Comparison of ENCODE assay signal across 19 cellular contexts in genomic region chr22:17396531-17396930, GRCh38. TPM values are rescaled to one million over a fixed set of nuclear protein-coding genes. Genes with fewer than 3 reads are reported as not detected.
"Had no signal": no experiment of that assay in that cellular context is flagged by ENCODE, and none has a peak within 500 bp of the region (broad histone marks: within the 10 kb centered on the region; RNA-seq: fewer than 3 reads in every experiment).

No MANE protein-coding gene starts in this region.

- H3K36me3 Mint-ChIP-seq: activated naive CD4-positive, alpha-beta T cell treated with anti-CD3 and anti-CD28 coated beads, Interleukin-2, amount 50 U/mL, for 72 hours had no signal

- H3K9me3 ChIP-seq: body of pancreas, esophagus squamous epithelium, heart left ventricle, right lobe of liver, spleen had no signal

- H3K27ac Mint-ChIP-seq: activated naive CD4-positive, alpha-beta T cell treated with anti-CD3 and anti-CD28 coated beads, Interleukin-2, amount 50 U/mL, for 72 hours; stimulated activated naive B cell treated with anti-CD40 and anti-IgM and Interleukin-4, amounts not matched to agents 10 μg/mL and 1 μg/mL and 100 μg/mL, for 72 hours; T-helper 17 cell had no signal

- H3K4me1 ChIP-seq: body of pancreas, esophagus squamous epithelium, foreskin keratinocyte, heart left ventricle, spleen had no signal

- DNase-seq: activated CD4-positive, alpha-beta T cell treated with anti-CD3 and anti-CD28 coated beads, Interleukin-2, amount 50 U/mL, for 48 hours; activated effector memory CD4-positive, alpha-beta T cell treated with anti-CD3 and anti-CD28 coated beads, Interleukin-2, amount 50 U/mL, for 16 hours; activated T-cell treated with anti-CD3 and anti-CD28 coated beads, Interleukin-2, amount 50 U/mL, for 4 hours; amniotic stem cell; body of pancreas; dorsolateral prefrontal cortex; esophagus squamous epithelium; foreskin keratinocyte; heart left ventricle; islet precursor cell; midbrain; posterior cingulate gyrus; right lobe of liver; spleen; stimulated activated CD4-positive, alpha-beta T cell treated with anti-CD3 and anti-CD28 coated beads, Interleukin-1b, Interleukin-23, amount 100 ng/mL, for 48 hours; stimulated activated naive B cell treated with anti-CD40 and anti-IgM and Interleukin-4, amounts not matched to agents 10 μg/mL and 1 μg/mL and 100 μg/mL, for 72 hours; T-helper 17 cell had no signal

- ATAC-seq: activated CD4-positive, CD25-positive, alpha-beta regulatory T cell treated with anti-CD3 and anti-CD28 coated beads, Interleukin-2, amount 50 U/mL, for 24 hours; activated naive CD4-positive, alpha-beta T cell treated with anti-CD3 and anti-CD28 coated beads, Interleukin-2, amount 50 U/mL, for 72 hours; activated T-cell treated with anti-CD3 and anti-CD28 coated beads, Interleukin-2, amount 50 U/mL, for 4 hours; body of pancreas; foreskin keratinocyte; heart left ventricle; stimulated activated naive B cell treated with anti-CD40 and anti-IgM and Interleukin-4, amounts not matched to agents 10 μg/mL and 1 μg/mL and 100 μg/mL, for 72 hours; T-helper 17 cell had no signal

- H3K9me3 Mint-ChIP-seq: activated naive CD4-positive, alpha-beta T cell treated with anti-CD3 and anti-CD28 coated beads, Interleukin-2, amount 50 U/mL, for 72 hours; activated T-cell treated with anti-CD3 and anti-CD28 coated beads, Interleukin-2, amount 50 U/mL, for 4 hours; stimulated activated naive B cell treated with anti-CD40 and anti-IgM and Interleukin-4, amounts not matched to agents 10 μg/mL and 1 μg/mL and 100 μg/mL, for 72 hours had no signal

- H3K4me3 Mint-ChIP-seq: activated T-cell treated with anti-CD3 and anti-CD28 coated beads, Interleukin-2, amount 50 U/mL, for 4 hours; stimulated activated naive B cell treated with anti-CD40 and anti-IgM and Interleukin-4, amounts not matched to agents 10 μg/mL and 1 μg/mL and 100 μg/mL, for 72 hours; T-helper 17 cell had no signal

- H3K36me3 ChIP-seq: esophagus squamous epithelium, heart left ventricle, right lobe of liver, spleen had no signal

- H3K4me3 ChIP-seq: body of pancreas, dorsolateral prefrontal cortex, esophagus squamous epithelium, heart left ventricle, right lobe of liver, spleen had no signal

- H3K27ac ChIP-seq: body of pancreas, esophagus squamous epithelium, foreskin keratinocyte, heart left ventricle, right lobe of liver, spleen had no signal

- H3K27me3 Mint-ChIP-seq: stimulated activated naive B cell treated with anti-CD40 and anti-IgM and Interleukin-4, amounts not matched to agents 10 μg/mL and 1 μg/mL and 100 μg/mL, for 72 hours had no signal

- H3K27me3 ChIP-seq: body of pancreas, dorsolateral prefrontal cortex, esophagus squamous epithelium, foreskin keratinocyte, heart left ventricle, right lobe of liver, spleen had no signal

RNA-seq across cellular contexts. Expression of gene CECR2, which starts 27.3 kb away (rescaled TPM):
- total RNA-seq: foreskin keratinocyte had no signal
- polyA plus RNA-seq: foreskin keratinocyte had no signal
